Comparison of ENCODE assay signal across 20 cellular contexts in genomic region chr2:172849519-172850217, GRCh38.
A peak's percentile ranks its signal among the peaks of the same experiment; 100 is the strongest.
DNase-seq lines count a peak whose midpoint lies in the region; ATAC-seq, FAIRE-seq and TF ChIP-seq lines count a peak whose summit lies in the region.
"Had no signal": no experiment of that assay in that cellular context is flagged by ENCODE, and none has a peak within 500 bp of the region (broad histone marks: within the 10 kb centered on the region; RNA-seq: fewer than 3 reads in every experiment).

No MANE protein-coding gene starts in this region.

- H3K4me1 Mint-ChIP-seq in activated T-cell treated with anti-CD3 and anti-CD28 coated beads, Interleukin-2, amount 50 U/mL, for 72 hours (ENCODE audit: low read depth): no peaks in the 10 kb centered on the region
- H3K4me1 Mint-ChIP-seq: GM23338 had no signal

- no peak overlapping the region for H3K4me2 ChIP-seq in hepatocyte
- H3K4me2 ChIP-seq: GM23338 had no signal

- H3K79me2 ChIP-seq in hepatocyte: no peaks in the 10 kb centered on the region

- TF ChIP-seq CTCF in left ventricle myocardium inferior (IDR thresholded peaks at IDR 0.05; ENCODE audit: borderline replicate concordance) (no peak), hepatocyte (IDR thresholded peaks at IDR 0.05; ENCODE audit: poor library complexity) (no peak), pancreas (IDR thresholded peaks at IDR 0.05) (no peak)

- no peak overlapping the region for H3K4me3 Mint-ChIP-seq in activated T-cell treated with anti-CD3 and anti-CD28 coated beads, Interleukin-2, amount 50 U/mL, for 72 hours
- H3K4me3 Mint-ChIP-seq: CD4-positive, alpha-beta T cell; GM23338 had no signal

- H3K4me3 ChIP-seq in left ventricle myocardium inferior: no peak overlapping the region
- H3K4me3 ChIP-seq in hepatocyte: no peak overlapping the region
- H3K4me3 ChIP-seq in pancreas: no peak overlapping the region
- H3K4me3 ChIP-seq: GM23338 had no signal

- H3K36me3 ChIP-seq in left ventricle myocardium inferior: no peaks in the 10 kb centered on the region
- no peaks in the 10 kb centered on the region for H3K36me3 ChIP-seq in hepatocyte (replicated peaks; ENCODE audit: insufficient read depth, low read depth)
- no peaks in the 10 kb centered on the region for H3K36me3 ChIP-seq in pancreas

- H3K27me3 ChIP-seq in left ventricle myocardium inferior (ENCODE audit: low read depth) (no peaks in the 10 kb centered on the region), hepatocyte (no peaks in the 10 kb centered on the region), pancreas (no peaks in the 10 kb centered on the region)

- intact Hi-C loops in Right ventricle myocardium inferior (cut with DNase I): no loop called here
- intact Hi-C loops in left ventricle myocardium inferior (cut with micrococcal nuclease): no loop called here
- intact Hi-C loops in pancreas (cut with DNase I): no loop called here

- DNase-seq in Right ventricle myocardium inferior (ENCODE audit: missing footprints) (no peak), left ventricle myocardium inferior (no peak), NCI-H69 (lab: John Stamatoyannopoulos, UW) (peak; percentile 7), hepatocyte (ENCODE audit: low spot score) (no peak), pancreas (no peak), nucleus accumbens (lab: John Stamatoyannopoulos, UW) (no peak), NOMO-1 (lab: John Stamatoyannopoulos, UW; ENCODE audit: unreplicated experiment in 2 of 2) (no peak)
- DNase-seq in activated T-cell treated with anti-CD3 and anti-CD28 coated beads, Interleukin-2, amount 50 U/mL, for 72 hours: no peak
- DNase-seq: ACHN; C1 segment of cervical spinal cord; Calu3; CD4-positive, alpha-beta T cell; DMS 273 treated with DMSO at 0.1 percent for 48 hours; DMS79; EL; GDM1; H7 had no signal

- 80% methylated on average over 4 of the region's 4 CpGs for WGBS in hepatocyte (ENCODE audit: low lambda C conversion rate, missing lambda C conversion rate)
- WGBS in pancreas, 2 donors: 71 to 73% methylated on average over 4 of the region's 4 CpGs

- H3K4me1 ChIP-seq in left ventricle myocardium inferior: peaks cover 46% of the 10 kb centered on the region
- peaks cover 11% of the 10 kb centered on the region for H3K4me1 ChIP-seq in hepatocyte (ENCODE audit: insufficient read depth)
- peaks cover 13 to 32% (median 32%) of the 10 kb centered on the region in 3 donors for H3K4me1 ChIP-seq in pancreas

- no peak overlapping the region for H3K27ac ChIP-seq in left ventricle myocardium inferior (replicated peaks)
- H3K27ac ChIP-seq in hepatocyte: peak overlapping the region; percentile 8
- peak overlapping the region in 3 of 4 donors; percentile 9 to 51 (median 13) for H3K27ac ChIP-seq in pancreas
- H3K27ac ChIP-seq: HL-60 had no signal

- H3K9me3 Mint-ChIP-seq in activated T-cell treated with anti-CD3 and anti-CD28 coated beads, Interleukin-2, amount 50 U/mL, for 72 hours: peaks cover 4 to 7% of the 10 kb centered on the region in 2 donors

- H3K36me3 Mint-ChIP-seq in activated T-cell treated with anti-CD3 and anti-CD28 coated beads, Interleukin-2, amount 50 U/mL, for 72 hours (ENCODE audit: insufficient read depth in 2 of 2): no peaks in the 10 kb centered on the region

- no peaks in the 10 kb centered on the region for H4K20me1 ChIP-seq in hepatocyte (ENCODE audit: insufficient read depth, poor library complexity, severe bottlenecking)

- no peaks in the 10 kb centered on the region for H3K9me2 ChIP-seq in hepatocyte (replicated peaks; ENCODE audit: insufficient read depth)

- no peak overlapping the region for H3K27ac Mint-ChIP-seq in activated T-cell treated with anti-CD3 and anti-CD28 coated beads, Interleukin-2, amount 50 U/mL, for 72 hours
- H3K27ac Mint-ChIP-seq: CD4-positive, alpha-beta T cell; GM23338 had no signal

- H2AFZ ChIP-seq in hepatocyte: no peak overlapping the region
- H2AFZ ChIP-seq: GM23338 had no signal

- H3K27me3 Mint-ChIP-seq in activated T-cell treated with anti-CD3 and anti-CD28 coated beads, Interleukin-2, amount 50 U/mL, for 72 hours (ENCODE audit: low read depth): no peaks in the 10 kb centered on the region
- H3K27me3 Mint-ChIP-seq: CD4-positive, alpha-beta T cell had no signal

- peaks cover 32% of the 10 kb centered on the region for H3K9me3 ChIP-seq in left ventricle myocardium inferior (replicated peaks)
- H3K9me3 ChIP-seq in hepatocyte (ENCODE audit: low read depth): no peaks in the 10 kb centered on the region
- no peaks in the 10 kb centered on the region for H3K9me3 ChIP-seq in pancreas

- ATAC-seq in Right ventricle myocardium inferior (peak; percentile 39), pancreas (no peak)
- no peak for ATAC-seq in activated T-cell treated with anti-CD3 and anti-CD28 coated beads, Interleukin-2, amount 50 U/mL, for 72 hours (replicated peaks in 1 of 2)
- ATAC-seq: GM23338 had no signal

- FAIRE-seq in pancreas (lab: Jason Lieb, UNC): no peak
- FAIRE-seq: GM12892 had no signal
